Comparison of ENCODE assay signal across 1 cellular context in the genomic region with DNA sequence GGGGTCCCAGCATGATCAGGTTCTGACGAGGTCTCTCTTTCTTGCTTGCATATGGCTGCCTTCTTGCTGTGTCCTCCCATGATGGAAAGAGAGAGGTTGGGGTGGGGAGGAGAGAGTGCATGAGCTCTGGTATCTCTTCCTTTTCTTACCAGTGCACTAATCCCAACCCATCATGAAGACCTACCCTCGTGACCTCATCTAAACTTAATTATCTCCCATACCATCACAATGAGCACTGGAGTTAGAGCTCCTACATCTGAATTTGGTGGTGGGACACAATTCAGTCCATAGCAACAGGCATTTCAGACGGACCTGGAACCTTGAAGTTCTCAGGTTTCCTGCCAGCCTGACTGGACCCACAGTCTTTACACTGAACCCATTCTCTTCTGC.
TF ChIP-seq lines count a peak whose summit lies in the region.

No MANE protein-coding gene starts in this region.

TF ChIP-seq in neural cell, 6 proteins besides CTCF, POLR2A, EP300 and RAD21 (continued from another document):
- TF ChIP-seq, protein P1, sequence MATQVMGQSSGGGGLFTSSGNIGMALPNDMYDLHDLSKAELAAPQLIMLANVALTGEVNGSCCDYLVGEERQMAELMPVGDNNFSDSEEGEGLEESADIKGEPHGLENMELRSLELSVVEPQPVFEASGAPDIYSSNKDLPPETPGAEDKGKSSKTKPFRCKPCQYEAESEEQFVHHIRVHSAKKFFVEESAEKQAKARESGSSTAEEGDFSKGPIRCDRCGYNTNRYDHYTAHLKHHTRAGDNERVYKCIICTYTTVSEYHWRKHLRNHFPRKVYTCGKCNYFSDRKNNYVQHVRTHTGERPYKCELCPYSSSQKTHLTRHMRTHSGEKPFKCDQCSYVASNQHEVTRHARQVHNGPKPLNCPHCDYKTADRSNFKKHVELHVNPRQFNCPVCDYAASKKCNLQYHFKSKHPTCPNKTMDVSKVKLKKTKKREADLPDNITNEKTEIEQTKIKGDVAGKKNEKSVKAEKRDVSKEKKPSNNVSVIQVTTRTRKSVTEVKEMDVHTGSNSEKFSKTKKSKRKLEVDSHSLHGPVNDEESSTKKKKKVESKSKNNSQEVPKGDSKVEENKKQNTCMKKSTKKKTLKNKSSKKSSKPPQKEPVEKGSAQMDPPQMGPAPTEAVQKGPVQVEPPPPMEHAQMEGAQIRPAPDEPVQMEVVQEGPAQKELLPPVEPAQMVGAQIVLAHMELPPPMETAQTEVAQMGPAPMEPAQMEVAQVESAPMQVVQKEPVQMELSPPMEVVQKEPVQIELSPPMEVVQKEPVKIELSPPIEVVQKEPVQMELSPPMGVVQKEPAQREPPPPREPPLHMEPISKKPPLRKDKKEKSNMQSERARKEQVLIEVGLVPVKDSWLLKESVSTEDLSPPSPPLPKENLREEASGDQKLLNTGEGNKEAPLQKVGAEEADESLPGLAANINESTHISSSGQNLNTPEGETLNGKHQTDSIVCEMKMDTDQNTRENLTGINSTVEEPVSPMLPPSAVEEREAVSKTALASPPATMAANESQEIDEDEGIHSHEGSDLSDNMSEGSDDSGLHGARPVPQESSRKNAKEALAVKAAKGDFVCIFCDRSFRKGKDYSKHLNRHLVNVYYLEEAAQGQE (IDR thresholded peaks at IDR 0.05; ENCODE audit: borderline replicate concordance) = no peak
